In the genomic region with DNA sequence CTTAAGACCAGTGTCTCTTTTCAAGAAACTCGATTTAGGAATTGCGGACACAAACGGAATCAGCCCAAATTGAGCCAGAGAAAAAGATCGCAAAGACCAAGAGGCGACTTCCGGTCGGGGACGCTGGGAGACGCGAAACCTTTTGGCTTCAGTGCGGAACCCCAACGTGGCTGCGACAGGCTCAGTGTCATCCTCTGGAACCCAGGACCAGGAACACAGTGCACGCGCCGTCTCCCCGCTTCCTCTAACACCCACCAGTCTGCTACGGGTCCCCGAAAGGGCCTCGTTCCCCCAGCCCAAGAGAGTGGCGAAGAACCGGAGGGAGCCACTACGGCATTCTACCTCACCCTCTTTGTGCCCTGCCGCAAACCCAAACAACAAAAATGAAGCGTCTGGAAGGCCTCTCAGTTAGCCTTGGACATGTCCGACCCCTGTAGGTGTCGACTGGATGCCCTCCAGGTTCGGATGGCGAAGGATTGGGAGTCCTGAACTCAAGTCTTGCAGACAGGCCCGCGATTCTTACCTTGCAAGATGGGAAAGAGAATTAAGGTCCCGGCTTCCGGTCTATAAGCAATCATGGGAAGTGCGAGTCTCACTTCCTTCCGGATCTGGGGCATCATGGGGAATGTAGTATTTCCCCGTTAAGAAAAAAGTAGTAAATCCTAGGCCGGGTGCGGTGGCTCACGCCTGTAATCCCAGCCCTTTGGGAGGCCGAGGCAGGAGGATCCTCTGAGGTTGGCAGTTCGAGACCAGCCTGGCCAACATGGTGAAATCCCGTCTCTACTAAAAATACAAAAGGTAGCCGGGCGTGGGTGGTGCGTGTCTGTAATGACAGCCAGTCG, we compare ENCODE assay signal across 1 cellular context.
A peak's percentile ranks its signal among the peaks of the same experiment; 100 is the strongest.
TF ChIP-seq lines count a peak whose summit lies in the region.

RPL6 (minus strand) TSS at position 542 of the 842 bp plus-strand sequence. CDS start 949 bp downstream, outside the sequence.

TF ChIP-seq in K562, 482 proteins besides CTCF, POLR2A, EP300 and RAD21 (continued from another document and continues in another):
- TF ChIP-seq ZNF592 (IDR thresholded peaks at IDR 0.05) (0 out of 2 replicates have a peak, but pooled peaks have one; percentile 23), POLR3A (IDR thresholded peaks at IDR 0.05; ENCODE audit: borderline replicate concordance, extremely low read depth, insufficient read depth, insufficient read length) (no peak), GATAD2A (IDR thresholded peaks at IDR 0.05) (peak; percentile 82; the same call in 1 of the 2 replicates), STAT5B (CRISPR knock-in tag; IDR thresholded peaks at IDR 0.05) (no peak), ZNF41 (CRISPR knock-in tag; conservative IDR thresholded peaks at IDR 0.05) (no peak), SPI1 (IDR thresholded peaks at IDR 0.05; ENCODE audit: borderline replicate concordance, low read depth, low read length) (peak; percentile 87), MTA1 (IDR thresholded peaks at IDR 0.05; ENCODE audit: borderline replicate concordance) (0 out of 2 replicates have a peak, but pooled peaks have one; percentile 49), LARP7 (IDR thresholded peaks at IDR 0.05) (no peak; the same call in 1 of the 2 replicates), NFIC (IDR thresholded peaks at IDR 0.05) (peak; percentile 69), RBBP5 (IDR thresholded peaks at IDR 0.05; ENCODE audit: borderline replicate concordance, insufficient read depth, low read length, poor library complexity, severe bottlenecking) (peak; percentile 98), MCM2 (IDR thresholded peaks at IDR 0.05; ENCODE audit: low read depth) (no peak), RFX7 (CRISPR knock-in tag; IDR thresholded peaks at IDR 0.05) (no peak), HES1 (IDR thresholded peaks at IDR 0.05; ENCODE audit: low read depth) (peak; percentile 38; the same call in 1 of the 2 replicates), ZNF408 (CRISPR knock-in tag; IDR thresholded peaks at IDR 0.05; ENCODE audit: low read depth) (no peak), ZFP1 (CRISPR knock-in tag; IDR thresholded peaks at IDR 0.05) (no peak), ZZZ3 (IDR thresholded peaks at IDR 0.05) (peak; percentile 100), TARDBP (IDR thresholded peaks at IDR 0.05) (no peak), ETV1 (tag; conservative IDR thresholded peaks at IDR 0.05; ENCODE audit: low read depth) (peak; percentile 87), MEF2A (IDR thresholded peaks at IDR 0.05; ENCODE audit: control insufficient read depth, low read depth, low read length) (no peak), POU5F1 (IDR thresholded peaks at IDR 0.05; ENCODE audit: borderline replicate concordance, low read depth, low read length, partially characterized antibody) (peak; percentile 51), SREBF2 (CRISPR knock-in tag; IDR thresholded peaks at IDR 0.05) (no peak), SETDB1 (IDR thresholded peaks at IDR 0.05; ENCODE audit: low read length) (no peak), RB1 (IDR thresholded peaks at IDR 0.05; ENCODE audit: low read depth) (no peak; the same call in 1 of the 2 replicates), RNF2 (IDR thresholded peaks at IDR 0.05) (no peak), POLR3G (IDR thresholded peaks at IDR 0.05; ENCODE audit: extremely low read depth, insufficient read length, insufficient replicate concordance) (no peak), CBFB (CRISPR knock-in tag; IDR thresholded peaks at IDR 0.05) (0 out of 2 replicates have a peak, but pooled peaks have one; percentile 49), HMGN3 (IDR thresholded peaks at IDR 0.05; ENCODE audit: borderline replicate concordance, extremely low read depth, insufficient read length, low read depth, low read length) (no peak), FOXJ3 (CRISPR knock-in tag; IDR thresholded peaks at IDR 0.05) (no peak), PTBP1 (IDR thresholded peaks at IDR 0.05; ENCODE audit: low read depth, low read length) (peak; percentile 70; the same call in 1 of the 2 replicates), SUPT5H (IDR thresholded peaks at IDR 0.05) (peak; percentile 99), HSF4 (CRISPR knock-in tag; IDR thresholded peaks at IDR 0.05; ENCODE audit: borderline replicate concordance) (no peak), FOSL1 (tag; conservative IDR thresholded peaks at IDR 0.05) (peak; percentile 48; the same call in 1 of the 2 replicates), MAFF (IDR thresholded peaks at IDR 0.05; ENCODE audit: low read length) (no peak), NBN (IDR thresholded peaks at IDR 0.05; ENCODE audit: low read depth) (no peak; the same call in 1 of the 2 replicates), L3MBTL2 (IDR thresholded peaks at IDR 0.05) (peak; percentile 79)
- TF ChIP-seq, protein P1, sequence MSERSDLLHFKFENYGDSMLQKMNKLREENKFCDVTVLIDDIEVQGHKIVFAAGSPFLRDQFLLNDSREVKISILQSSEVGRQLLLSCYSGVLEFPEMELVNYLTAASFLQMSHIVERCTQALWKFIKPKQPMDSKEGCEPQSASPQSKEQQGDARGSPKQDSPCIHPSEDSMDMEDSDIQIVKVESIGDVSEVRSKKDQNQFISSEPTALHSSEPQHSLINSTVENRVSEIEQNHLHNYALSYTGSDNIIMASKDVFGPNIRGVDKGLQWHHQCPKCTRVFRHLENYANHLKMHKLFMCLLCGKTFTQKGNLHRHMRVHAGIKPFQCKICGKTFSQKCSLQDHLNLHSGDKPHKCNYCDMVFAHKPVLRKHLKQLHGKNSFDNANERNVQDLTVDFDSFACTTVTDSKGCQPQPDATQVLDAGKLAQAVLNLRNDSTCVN (CRISPR knock-in tag; IDR thresholded peaks at IDR 0.05), result no peak
- TF ChIP-seq, protein P2, sequence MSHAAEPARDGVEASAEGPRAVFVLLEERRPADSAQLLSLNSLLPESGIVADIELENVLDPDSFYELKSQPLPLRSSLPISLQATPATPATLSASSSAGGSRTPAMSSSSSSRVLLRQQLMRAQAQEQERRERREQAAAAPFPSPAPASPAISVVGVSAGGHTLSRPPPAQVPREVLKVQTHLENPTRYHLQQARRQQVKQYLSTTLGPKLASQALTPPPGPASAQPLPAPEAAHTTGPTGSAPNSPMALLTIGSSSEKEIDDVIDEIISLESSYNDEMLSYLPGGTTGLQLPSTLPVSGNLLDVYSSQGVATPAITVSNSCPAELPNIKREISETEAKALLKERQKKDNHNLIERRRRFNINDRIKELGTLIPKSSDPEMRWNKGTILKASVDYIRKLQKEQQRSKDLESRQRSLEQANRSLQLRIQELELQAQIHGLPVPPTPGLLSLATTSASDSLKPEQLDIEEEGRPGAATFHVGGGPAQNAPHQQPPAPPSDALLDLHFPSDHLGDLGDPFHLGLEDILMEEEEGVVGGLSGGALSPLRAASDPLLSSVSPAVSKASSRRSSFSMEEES (CRISPR knock-in tag; IDR thresholded peaks at IDR 0.05), result no peak
- TF ChIP-seq, protein P3, sequence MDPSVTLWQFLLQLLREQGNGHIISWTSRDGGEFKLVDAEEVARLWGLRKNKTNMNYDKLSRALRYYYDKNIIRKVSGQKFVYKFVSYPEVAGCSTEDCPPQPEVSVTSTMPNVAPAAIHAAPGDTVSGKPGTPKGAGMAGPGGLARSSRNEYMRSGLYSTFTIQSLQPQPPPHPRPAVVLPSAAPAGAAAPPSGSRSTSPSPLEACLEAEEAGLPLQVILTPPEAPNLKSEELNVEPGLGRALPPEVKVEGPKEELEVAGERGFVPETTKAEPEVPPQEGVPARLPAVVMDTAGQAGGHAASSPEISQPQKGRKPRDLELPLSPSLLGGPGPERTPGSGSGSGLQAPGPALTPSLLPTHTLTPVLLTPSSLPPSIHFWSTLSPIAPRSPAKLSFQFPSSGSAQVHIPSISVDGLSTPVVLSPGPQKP (CRISPR knock-in tag; IDR thresholded peaks at IDR 0.05), result no peak
- TF ChIP-seq, protein P4, sequence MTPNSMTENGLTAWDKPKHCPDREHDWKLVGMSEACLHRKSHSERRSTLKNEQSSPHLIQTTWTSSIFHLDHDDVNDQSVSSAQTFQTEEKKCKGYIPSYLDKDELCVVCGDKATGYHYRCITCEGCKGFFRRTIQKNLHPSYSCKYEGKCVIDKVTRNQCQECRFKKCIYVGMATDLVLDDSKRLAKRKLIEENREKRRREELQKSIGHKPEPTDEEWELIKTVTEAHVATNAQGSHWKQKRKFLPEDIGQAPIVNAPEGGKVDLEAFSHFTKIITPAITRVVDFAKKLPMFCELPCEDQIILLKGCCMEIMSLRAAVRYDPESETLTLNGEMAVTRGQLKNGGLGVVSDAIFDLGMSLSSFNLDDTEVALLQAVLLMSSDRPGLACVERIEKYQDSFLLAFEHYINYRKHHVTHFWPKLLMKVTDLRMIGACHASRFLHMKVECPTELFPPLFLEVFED (CRISPR knock-in tag; conservative IDR thresholded peaks at IDR 0.05), result no peak
- TF ChIP-seq, protein P5, sequence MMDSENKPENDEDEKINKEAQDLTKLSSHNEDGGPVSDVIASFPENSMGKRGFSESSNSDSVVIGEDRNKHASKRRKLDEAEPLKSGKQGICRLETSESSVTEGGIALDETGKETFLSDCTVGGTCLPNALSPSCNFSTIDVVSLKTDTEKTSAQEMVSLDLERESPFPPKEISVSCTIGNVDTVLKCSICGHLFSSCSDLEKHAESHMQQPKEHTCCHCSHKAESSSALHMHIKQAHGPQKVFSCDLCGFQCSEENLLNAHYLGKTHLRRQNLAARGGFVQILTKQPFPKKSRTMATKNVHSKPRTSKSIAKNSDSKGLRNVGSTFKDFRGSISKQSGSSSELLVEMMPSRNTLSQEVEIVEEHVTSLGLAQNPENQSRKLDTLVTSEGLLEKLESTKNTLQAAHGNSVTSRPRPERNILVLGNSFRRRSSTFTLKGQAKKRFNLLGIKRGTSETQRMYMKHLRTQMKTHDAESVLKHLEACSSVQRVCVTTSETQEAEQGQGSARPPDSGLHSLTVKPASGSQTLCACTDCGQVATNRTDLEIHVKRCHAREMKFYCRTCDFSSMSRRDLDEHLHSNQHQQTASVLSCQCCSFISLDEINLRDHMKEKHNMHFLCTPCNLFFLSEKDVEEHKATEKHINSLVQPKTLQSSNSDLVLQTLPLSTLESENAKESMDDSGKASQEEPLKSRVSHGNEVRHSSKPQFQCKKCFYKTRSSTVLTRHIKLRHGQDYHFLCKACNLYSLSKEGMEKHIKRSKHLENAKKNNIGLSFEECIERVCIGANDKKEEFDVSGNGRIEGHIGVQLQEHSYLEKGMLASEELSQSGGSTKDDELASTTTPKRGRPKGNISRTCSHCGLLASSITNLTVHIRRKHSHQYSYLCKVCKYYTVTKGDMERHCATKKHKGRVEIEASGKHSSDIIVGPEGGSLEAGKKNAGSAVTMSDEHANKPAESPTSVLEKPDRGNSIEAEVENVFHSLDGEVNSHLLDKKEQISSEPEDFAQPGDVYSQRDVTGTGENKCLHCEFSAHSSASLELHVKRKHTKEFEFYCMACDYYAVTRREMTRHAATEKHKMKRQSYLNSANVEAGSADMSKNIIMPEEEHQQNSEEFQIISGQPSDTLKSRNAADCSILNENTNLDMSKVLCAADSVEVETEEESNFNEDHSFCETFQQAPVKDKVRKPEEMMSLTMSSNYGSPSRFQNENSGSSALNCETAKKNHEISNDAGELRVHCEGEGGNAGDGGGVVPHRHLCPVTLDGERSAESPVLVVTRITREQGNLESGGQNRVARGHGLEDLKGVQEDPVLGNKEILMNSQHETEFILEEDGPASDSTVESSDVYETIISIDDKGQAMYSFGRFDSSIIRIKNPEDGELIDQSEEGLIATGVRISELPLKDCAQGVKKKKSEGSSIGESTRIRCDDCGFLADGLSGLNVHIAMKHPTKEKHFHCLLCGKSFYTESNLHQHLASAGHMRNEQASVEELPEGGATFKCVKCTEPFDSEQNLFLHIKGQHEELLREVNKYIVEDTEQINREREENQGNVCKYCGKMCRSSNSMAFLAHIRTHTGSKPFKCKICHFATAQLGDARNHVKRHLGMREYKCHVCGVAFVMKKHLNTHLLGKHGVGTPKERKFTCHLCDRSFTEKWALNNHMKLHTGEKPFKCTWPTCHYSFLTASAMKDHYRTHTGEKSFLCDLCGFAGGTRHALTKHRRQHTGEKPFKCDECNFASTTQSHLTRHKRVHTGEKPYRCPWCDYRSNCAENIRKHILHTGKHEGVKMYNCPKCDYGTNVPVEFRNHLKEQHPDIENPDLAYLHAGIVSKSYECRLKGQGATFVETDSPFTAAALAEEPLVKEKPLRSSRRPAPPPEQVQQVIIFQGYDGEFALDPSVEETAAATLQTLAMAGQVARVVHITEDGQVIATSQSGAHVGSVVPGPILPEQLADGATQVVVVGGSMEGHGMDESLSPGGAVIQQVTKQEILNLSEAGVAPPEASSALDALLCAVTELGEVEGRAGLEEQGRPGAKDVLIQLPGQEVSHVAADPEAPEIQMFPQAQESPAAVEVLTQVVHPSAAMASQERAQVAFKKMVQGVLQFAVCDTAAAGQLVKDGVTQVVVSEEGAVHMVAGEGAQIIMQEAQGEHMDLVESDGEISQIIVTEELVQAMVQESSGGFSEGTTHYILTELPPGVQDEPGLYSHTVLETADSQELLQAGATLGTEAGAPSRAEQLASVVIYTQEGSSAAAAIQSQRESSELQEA (IDR thresholded peaks at IDR 0.05; ENCODE audit: low read depth), result peak; percentile 90
